In the genomic region with DNA sequence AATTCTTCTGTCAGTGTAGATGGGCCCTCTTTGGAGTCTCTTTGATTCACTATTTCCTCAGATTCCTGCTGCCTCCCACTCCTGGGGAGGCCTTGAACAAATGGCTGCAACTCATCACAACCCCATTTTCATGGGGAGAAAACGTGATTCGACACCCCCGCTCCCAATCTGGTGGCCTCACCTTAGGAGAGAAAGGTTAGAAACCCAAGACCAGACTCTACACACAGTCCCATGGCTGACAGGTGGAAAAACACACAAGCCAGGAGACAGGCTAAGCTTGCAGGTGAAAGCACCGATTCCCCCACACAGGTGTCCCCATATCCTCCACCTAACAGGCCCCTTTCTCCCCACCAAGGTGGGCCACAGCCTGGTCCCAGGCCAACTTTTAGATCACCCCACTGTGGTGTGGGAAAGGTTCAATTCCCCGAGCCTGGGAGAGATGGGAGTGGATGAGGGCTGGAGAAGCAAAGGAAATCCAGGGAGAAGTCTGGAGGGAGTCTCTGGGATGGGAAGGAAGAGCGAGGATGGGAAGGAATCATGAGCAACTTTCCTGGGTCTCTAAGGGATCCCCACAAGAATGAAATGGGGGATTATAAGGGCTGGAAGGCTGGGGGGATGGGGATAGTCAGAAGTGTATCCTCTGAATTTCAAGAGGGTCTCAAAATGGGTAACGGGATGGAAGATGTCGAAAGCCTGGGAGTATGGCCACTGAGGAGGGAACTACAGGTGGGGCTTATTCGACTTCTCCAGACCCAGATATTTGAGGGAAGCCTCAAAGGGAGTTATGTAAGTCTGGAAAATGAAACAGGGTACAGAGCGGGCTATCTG, we compare ENCODE assay signal across 8 cellular contexts. TPM values are rescaled to one million over a fixed set of nuclear protein-coding genes. Genes with fewer than 3 reads are reported as not detected.
A peak's percentile ranks its signal among the peaks of the same experiment; 100 is the strongest.
DNase-seq lines count a peak whose midpoint lies in the region; ATAC-seq and TF ChIP-seq lines count a peak whose summit lies in the region.

No MANE protein-coding gene starts in this region.

- BruUV-seq in HCT116 (replicated peaks; lab: Mats Ljungman, UMichigan), result no TSS peak

- peaks cover 93% of the 10 kb centered on the region for H3K79me2 ChIP-seq in HCT116 (ENCODE audit: insufficient read depth, low read length)

- no peak for TF ChIP-seq RAD21 in HCT116 (IDR thresholded peaks at IDR 0.05; ENCODE audit: low read depth)

- H3K9me2 ChIP-seq in HCT116 (ENCODE audit: insufficient read depth), result no peaks in the 10 kb centered on the region

- ATAC-seq in HCT116 (no peak), activated B cell treated with CpG ODN at 0.5 μM for 24 hours (ENCODE audit: low read depth) (no peak), gastrocnemius medialis (peak in 1 of 2 donors; percentile 7), HG03439 (IDR thresholded peaks at IDR 0.05; ENCODE audit: unreplicated experiment) (no peak), GM21367 (IDR thresholded peaks at IDR 0.05; ENCODE audit: unreplicated experiment) (no peak)

- H3K9me3 Mint-ChIP-seq in activated B cell treated with CpG ODN at 0.5 μM for 24 hours, result no peaks in the 10 kb centered on the region

- H3K4me1 Mint-ChIP-seq in activated B cell treated with CpG ODN at 0.5 μM for 24 hours, result peaks cover 63% of the 10 kb centered on the region

- peak overlapping the region; percentile 99 for H3K9ac ChIP-seq in HCT116 (ENCODE audit: low read length)

- POLR2A ChIA-PET in HCT116 (lab: Charles Lee) (no interaction called here), activated B cell treated with CpG ODN at 0.5 μM for 24 hours (lab: Charles Lee) (interaction anchor here (0.6 kb wide), 1 partner anchor 153 kb away, joined by 3 read pairs; no protein-coding TSS in a partner anchor)

- in situ Hi-C loops in gastrocnemius medialis (cut with MboI; ENCODE audit: low sequenced_read_pairs in 4 of 4), result loop anchor here in 1 of 4 donors (10.0 kb wide), 1 partner anchor 92 kb away; no protein-coding TSS in a partner anchor

- intact Hi-C loops in HCT116 (cut with micrococcal nuclease) (loop anchor here (5.0 kb wide), 1 partner anchor 446 kb away; no protein-coding TSS in a partner anchor), activated B cell treated with CpG ODN at 0.5 μM for 24 hours (cut with micrococcal nuclease) (loop anchor here (1.0 to 10.0 kb wide), 9 partner anchors 71 to 766 kb away; a partner anchor contains a TSS), gastrocnemius medialis (cut with DNase I; ENCODE audit: low total_unique reads) (loop anchor here (1.0 to 10.0 kb wide), 5 partner anchors 49 to 692 kb away; a partner anchor contains a TSS)

- RAD21 ChIA-PET in HCT116 (lab: Charles Lee; ENCODE audit: low non-redundant PET in 1 of 2, low total read pairs in 2 of 2, uncharacterized antibody in 2 of 2, unreplicated experiment in 2 of 2), result no interaction called here

- H3K4me2 ChIP-seq in HCT116 (ENCODE audit: low read length), result peak overlapping the region; percentile 90

- H3K9me3 ChIP-seq in HCT116 (ENCODE audit: control insufficient read depth in 1 of 2, insufficient read depth in 1 of 2, low read depth in 1 of 2, low read length in 2 of 2), result no peaks in the 10 kb centered on the region
- H3K9me3 ChIP-seq in gastrocnemius medialis, result no peaks in the 10 kb centered on the region

- peak overlapping the region; percentile 91 for H3K4me3 Mint-ChIP-seq in activated B cell treated with CpG ODN at 0.5 μM for 24 hours

- CTCF ChIA-PET in HCT116 (lab: Charles Lee) (no interaction called here), activated B cell treated with CpG ODN at 0.5 μM for 24 hours (lab: Charles Lee) (no interaction called here)

- H3K4me1 ChIP-seq in HCT116 (ENCODE audit: control insufficient read depth in 1 of 2, insufficient read depth in 2 of 2, low read length in 2 of 2) (peaks cover 6 to 27% of the 10 kb centered on the region in 2 experiments; a peak in 3 of 4 replicates), gastrocnemius medialis (peaks cover 61 to 75% of the 10 kb centered on the region in 2 donors)

- H3K27me3 ChIP-seq in HCT116 (ENCODE audit: insufficient read depth, low read length) (no peaks in the 10 kb centered on the region), gastrocnemius medialis (no peaks in the 10 kb centered on the region)

- no peaks in the 10 kb centered on the region for H3K27me3 Mint-ChIP-seq in activated B cell treated with CpG ODN at 0.5 μM for 24 hours

- TF ChIP-seq POLR2A in HCT116 (IDR thresholded peaks at IDR 0.05; ENCODE audit: borderline replicate concordance, extremely low read depth, insufficient read depth, insufficient read length), result no peak
- no peak for TF ChIP-seq POLR2A in gastrocnemius medialis (IDR thresholded peaks at IDR 0.05)

- TF ChIP-seq CTCF in HCT116 (IDR thresholded peaks at IDR 0.05 in 2 of 3, conservative IDR thresholded peaks at IDR 0.05 in 1 of 3; ENCODE audit: borderline replicate concordance in 1 of 3, insufficient read depth in 1 of 3, low read depth in 2 of 3, low read length in 2 of 3) (no peak), activated B cell treated with CpG ODN at 0.5 μM for 24 hours (IDR thresholded peaks at IDR 0.05) (no peak), fibroblast of the aortic adventitia (IDR thresholded peaks at IDR 0.05; ENCODE audit: insufficient read depth, low read length) (no peak), gastrocnemius medialis (IDR thresholded peaks at IDR 0.05 in 4 of 5, conservative IDR thresholded peaks at IDR 0.05 in 1 of 5) (no peak)

- H3K27ac ChIP-seq in HCT116 (ENCODE audit: low read depth, low read length), result peak overlapping the region; percentile 89
- peak overlapping the region; percentile 87 to 97 (median 94) for H3K27ac ChIP-seq in gastrocnemius medialis

- H3K27ac Mint-ChIP-seq in activated B cell treated with CpG ODN at 0.5 μM for 24 hours, result peak overlapping the region; percentile 85

- H3K36me3 Mint-ChIP-seq in activated B cell treated with CpG ODN at 0.5 μM for 24 hours (ENCODE audit: low read depth), result peaks cover 47% of the 10 kb centered on the region

- H4K20me1 ChIP-seq in HCT116 (ENCODE audit: insufficient read depth), result peaks cover 8% of the 10 kb centered on the region; the same call in 1 of the 2 replicates

- peak overlapping the region; percentile 68 to 100 for H3K4me3 ChIP-seq in HCT116 (replicated peaks in 1 of 2; ENCODE audit: low read depth in 1 of 2, low read length in 2 of 2)
- peak overlapping the region; percentile 96 for H3K4me3 ChIP-seq in fibroblast of the aortic adventitia (ENCODE audit: low read depth, low read length)
- H3K4me3 ChIP-seq in gastrocnemius medialis, result peak overlapping the region; percentile 76 to 97 (median 88)

- DNase-seq in HCT116 (ENCODE audit: low read depth, low spot score), result no peak
- DNase-seq in activated B cell treated with CpG ODN at 0.5 μM for 24 hours, result no peak
- DNase-seq in fibroblast of the aortic adventitia (ENCODE audit: low read depth), result no peak
- DNase-seq in gastrocnemius medialis, result no peak
- DNase-seq in islet precursor cell, result no peak
- DNase-seq in activated effector memory CD4-positive, alpha-beta T cell treated with Interleukin-2 at 50 U/mL for 16 hours, result no peak

- no peak overlapping the region for H2AFZ ChIP-seq in HCT116 (ENCODE audit: low read depth, low read length, poor library complexity, severe bottlenecking)

- H3K36me3 ChIP-seq in HCT116 (ENCODE audit: control insufficient read depth in 1 of 2, insufficient read depth in 2 of 2, low read length in 2 of 2) (peaks cover 20 to 29% of the 10 kb centered on the region in 2 experiments; a peak in 3 of 4 replicates), gastrocnemius medialis (peaks cover 0 to 5% of the 10 kb centered on the region in 2 donors)

TF ChIP-seq in HCT116, 20 proteins besides CTCF, POLR2A, EP300 and RAD21:
- TF ChIP-seq CEBPB (IDR thresholded peaks at IDR 0.05; ENCODE audit: low read depth) (no peak), EZH2phosphoT487 (IDR thresholded peaks at IDR 0.05; ENCODE audit: borderline replicate concordance) (no peak)

RNA-seq across cellular contexts. Expression of a gene that starts 0.9 kb away (rescaled TPM):
- total RNA-seq in HCT116 (2021; ENCODE audit: unreplicated experiment) (18.3 TPM), activated B cell treated with CpG ODN at 0.5 μM for 24 hours (17.3 and 17.9 TPM in 2 replicates), fibroblast of the aortic adventitia (ENCODE audit: low replicate concordance) (1.8 and 4.2 TPM in 2 replicates), gastrocnemius medialis (1 to 10 TPM; 1.4 to 6.5 (median 5.8) TPM)
- polyA plus RNA-seq in HCT116 (2012), result 8.5 and 10.3 TPM in 2 replicates

RNA-seq across cellular contexts. Expression of a gene that starts 1.1 kb away (rescaled TPM):
- 34.5 TPM for total RNA-seq in HCT116 (2021; ENCODE audit: unreplicated experiment)
- polyA plus RNA-seq in HCT116 (2012), result 21.1 and 23.5 TPM in 2 replicates
- 20.4 and 24.0 TPM in 2 replicates for total RNA-seq in activated B cell treated with CpG ODN at 0.5 μM for 24 hours
- 15.2 and 47.8 TPM in 2 replicates for total RNA-seq in fibroblast of the aortic adventitia (ENCODE audit: low replicate concordance)
- total RNA-seq in gastrocnemius medialis, result 10 to 100 TPM; 15.3 to 20.7 (median 18.4) TPM
